ENCODE assay signal across 8 cellular contexts in the genomic region with DNA sequence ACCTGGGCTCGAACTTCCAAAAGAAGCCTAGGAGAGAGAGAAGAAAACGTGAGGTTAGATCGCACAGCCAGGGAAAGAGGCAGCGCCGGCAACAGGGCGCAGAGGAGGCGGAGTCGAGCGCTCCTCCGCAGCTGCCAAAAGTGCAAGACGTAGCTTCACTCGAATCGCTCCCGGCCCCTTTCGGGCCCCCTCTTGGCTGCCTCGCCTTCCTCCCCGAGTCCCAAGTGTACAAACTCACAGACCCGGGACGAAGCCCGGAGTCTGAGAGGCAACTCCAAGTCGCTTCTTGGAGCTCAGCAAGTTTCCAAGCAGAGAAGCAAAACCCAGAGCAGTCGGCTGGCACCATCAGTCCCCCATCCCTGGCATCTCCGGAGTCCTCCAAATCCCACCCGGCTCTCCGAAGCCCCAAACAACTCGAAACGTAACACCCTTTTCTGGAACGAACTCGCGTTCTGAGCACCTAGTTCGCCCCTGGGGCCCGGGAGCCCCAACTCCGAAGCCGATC. TPM values are rescaled to one million over a fixed set of nuclear protein-coding genes. Genes with fewer than 3 reads are reported as not detected.
DNase-seq lines count a peak whose midpoint lies in the region; ATAC-seq and TF ChIP-seq lines count a peak whose summit lies in the region.

No MANE protein-coding gene starts in this region.

- WGBS in right lobe of liver (ENCODE audit: insufficient coverage, low coverage, low lambda C conversion rate, missing lambda C conversion rate) = 0% methylated on average over 15 of the region's 34 CpGs

- H3K27me3 Mint-ChIP-seq in activated CD4-positive, alpha-beta memory T cell treated with anti-CD3 and anti-CD28 coated beads, Interleukin-2, amount 10 ng/mL, durations not matched to agents 7 days and 5 days = peaks cover 26% of the 10 kb centered on the region

- H3K4me1 Mint-ChIP-seq in activated CD4-positive, alpha-beta memory T cell treated with anti-CD3 and anti-CD28 coated beads, Interleukin-2, amount 10 ng/mL, durations not matched to agents 7 days and 5 days = peaks cover 22% of the 10 kb centered on the region

- CTCF ChIA-PET in activated CD4-positive, alpha-beta memory T cell treated with anti-CD3 and anti-CD28 coated beads, Interleukin-2, amount 10 ng/mL, durations not matched to agents 7 days and 5 days (lab: Charles Lee) = interaction anchor here (0.8 to 3.8 kb wide), 4 partner anchors 40 to 223 kb away, joined by 3 to 20 read pairs (median 6); a partner anchor contains a TSS

- H3K36me3 ChIP-seq in HAP-1 (replicated peaks) (peaks cover 20% of the 10 kb centered on the region), right lobe of liver (peaks cover 0 to 10% (median 0%) of the 10 kb centered on the region in 4 donors)

- H3K9me3 ChIP-seq in HAP-1 (no peaks in the 10 kb centered on the region), right lobe of liver (no peaks in the 10 kb centered on the region)

- peak overlapping the region in 2 of 3 donors; percentile 66 to 77 for H3K27ac ChIP-seq in right lobe of liver

- H3K27me3 ChIP-seq in HAP-1 (ENCODE audit: low read depth) (peaks cover 8% of the 10 kb centered on the region), right lobe of liver (no peaks in the 10 kb centered on the region)

- H3K4me3 Mint-ChIP-seq in activated CD4-positive, alpha-beta memory T cell treated with anti-CD3 and anti-CD28 coated beads, Interleukin-2, amount 10 ng/mL, durations not matched to agents 7 days and 5 days = peak overlapping the region; percentile 91

- peaks cover 14% of the 10 kb centered on the region for H3K36me3 Mint-ChIP-seq in activated CD4-positive, alpha-beta memory T cell treated with anti-CD3 and anti-CD28 coated beads, Interleukin-2, amount 10 ng/mL, durations not matched to agents 7 days and 5 days (ENCODE audit: low read depth)

- POLR2A ChIA-PET in activated CD4-positive, alpha-beta memory T cell treated with anti-CD3 and anti-CD28 coated beads, Interleukin-2, amount 10 ng/mL, durations not matched to agents 7 days and 5 days (lab: Charles Lee) = interaction anchor here (0.9 to 2.8 kb wide), 7 partner anchors 11 to 225 kb away, joined by 3 to 30 read pairs (median 4); a partner anchor contains a TSS

- TF ChIP-seq CTCF in right lobe of liver (IDR thresholded peaks at IDR 0.05) = no peak

- H3K4me1 ChIP-seq in HAP-1 = peaks cover 6% of the 10 kb centered on the region; the same call in 1 of the 2 replicates
- peaks cover 0 to 6% (median 2%) of the 10 kb centered on the region in 4 donors for H3K4me1 ChIP-seq in right lobe of liver

- H3K27ac Mint-ChIP-seq in activated CD4-positive, alpha-beta memory T cell treated with anti-CD3 and anti-CD28 coated beads, Interleukin-2, amount 10 ng/mL, durations not matched to agents 7 days and 5 days = peak overlapping the region; percentile 77

- in situ Hi-C loops in HAP-1 (cut with MboI; ENCODE audit: low sequenced_read_pairs) = no loop called here

- H3K4me3 ChIP-seq in HAP-1 = peak overlapping the region; percentile 66
- peak overlapping the region; percentile 70 to 79 (median 74) for H3K4me3 ChIP-seq in right lobe of liver

- ATAC-seq in right lobe of liver (peak; percentile 75 to 80 (median 76)), HG03159 (IDR thresholded peaks at IDR 0.05; ENCODE audit: unreplicated experiment) (no peak)

- H3K9me3 Mint-ChIP-seq in activated CD4-positive, alpha-beta memory T cell treated with anti-CD3 and anti-CD28 coated beads, Interleukin-2, amount 10 ng/mL, durations not matched to agents 7 days and 5 days = no peaks in the 10 kb centered on the region

- DNase-seq in GF-D8 (lab: John Stamatoyannopoulos, UW) (peak; percentile 17), HAP-1 (ENCODE audit: low spot score in 2 of 2) (peak; percentile 46 to 78), NCI-H1105 (lab: John Stamatoyannopoulos, UW) (peak; percentile 22), ecto neural progenitor cell (ENCODE audit: low spot score) (peak; percentile 77), right lobe of liver (peak; percentile 64 to 73 (median 65))
- DNase-seq in activated CD4-positive, alpha-beta memory T cell treated with anti-CD3 and anti-CD28 coated beads, Interleukin-2, amount 10 ng/mL, durations not matched to agents 7 days and 5 days = peak; percentile 60
- DNase-seq in stimulated activated CD4-positive, alpha-beta T cell treated with anti-CD3 and anti-CD28 coated beads, Interleukin-4, amount 100 ng/mL, for 4 hours = peak; percentile 49 to 58

- TF ChIP-seq POLR2A in right lobe of liver (IDR thresholded peaks at IDR 0.05) = no peak

- intact Hi-C loops in right lobe of liver (cut with DNase I) = loop anchor here in 1 of 2 donors (10.0 kb wide), 1 partner anchor 46 kb away; a partner anchor contains a TSS

RNA-seq across cellular contexts. Expression of a gene that starts 1.2 kb away (rescaled TPM):
- total RNA-seq in activated CD4-positive, alpha-beta memory T cell treated with anti-CD3 and anti-CD28 coated beads, Interleukin-2, amount 10 ng/mL, durations not matched to agents 7 days and 5 days = 10 to 100 TPM; 24.5 to 26.0 TPM
- 10 to 100 TPM in 4 of 6 experiments, 1 to 10 TPM in 2; 7.3 to 14.7 (median 11.2) TPM for total RNA-seq in right lobe of liver

RNA-seq across cellular contexts. Expression of a gene that starts 41.3 kb away (rescaled TPM):
- total RNA-seq in activated CD4-positive, alpha-beta memory T cell treated with anti-CD3 and anti-CD28 coated beads, Interleukin-2, amount 10 ng/mL, durations not matched to agents 7 days and 5 days = 1 to 10 TPM; 4.1 to 4.9 TPM
- total RNA-seq in right lobe of liver = 10 to 100 TPM in 3 of 6 experiments, 1 to 10 TPM in 3; 4.9 to 18.8 (median 9.9) TPM

Comparison
In these comparisons a context has a peak if more than half of its experiments do, and no peak if none do; other contexts are left out.
1. DNase-seq: peak in every context shown above with its lines; median percentile 77 in ecto neural progenitor cell; 65 in right lobe of liver; 62 in HAP-1; 60 in activated CD4-positive, alpha-beta memory T cell treated with anti-CD3 and anti-CD28 coated beads, Interleukin-2, amount 10 ng/mL, durations not matched to agents 7 days and 5 days; 54 in stimulated activated CD4-positive, alpha-beta T cell treated with anti-CD3 and anti-CD28 coated beads, Interleukin-4, amount 100 ng/mL, for 4 hours; 22 in NCI-H1105; 17 in GF-D8.